ENCODE assay signal across 10 cellular contexts in genomic region chr9:74570879-74571512, GRCh38.
DNase-seq lines count a peak whose midpoint lies in the region; ATAC-seq and TF ChIP-seq lines count a peak whose summit lies in the region.
"Had no signal": no experiment of that assay in that cellular context is flagged by ENCODE, and none has a peak within 500 bp of the region (broad histone marks: within the 10 kb centered on the region; RNA-seq: fewer than 3 reads in every experiment).

No MANE protein-coding gene starts in this region.

- H3K4me1 Mint-ChIP-seq in activated naive CD8-positive, alpha-beta T cell treated with anti-CD3 and anti-CD28 coated beads for 36 hours: no peaks in the 10 kb centered on the region
- H3K4me1 Mint-ChIP-seq in activated naive CD8-positive, alpha-beta T cell treated with anti-CD3 and anti-CD28 coated beads, Interleukin-2, amount 50 U/mL, for 24 hours: no peaks in the 10 kb centered on the region

- peaks cover 6% of the 10 kb centered on the region for H3K27me3 Mint-ChIP-seq in activated naive CD8-positive, alpha-beta T cell treated with anti-CD3 and anti-CD28 coated beads for 36 hours
- peaks cover 3% of the 10 kb centered on the region for H3K27me3 Mint-ChIP-seq in activated naive CD8-positive, alpha-beta T cell treated with anti-CD3 and anti-CD28 coated beads, Interleukin-2, amount 50 U/mL, for 24 hours
- H3K27me3 Mint-ChIP-seq: stimulated activated naive CD8-positive, alpha-beta T cell treated with anti-CD3 and anti-CD28 coated beads, Interleukin-15, Interleukin-2, amounts not matched to agents 100 ng/mL and 50 ng/mL, for 24 hours had no signal

- no peak overlapping the region for H3K4me3 Mint-ChIP-seq in activated naive CD8-positive, alpha-beta T cell treated with anti-CD3 and anti-CD28 coated beads for 36 hours
- no peak overlapping the region for H3K4me3 Mint-ChIP-seq in activated naive CD8-positive, alpha-beta T cell treated with anti-CD3 and anti-CD28 coated beads, Interleukin-2, amount 50 U/mL, for 24 hours
- H3K4me3 Mint-ChIP-seq: dendritic cell treated with granulocyte-macrophage colony-stimulating factor and Interleukin-4, amounts not matched to agents 40 ng/mL and 50 ng/mL, for 4 days; stimulated activated naive CD8-positive, alpha-beta T cell treated with anti-CD3 and anti-CD28 coated beads, Interleukin-15, Interleukin-2, amounts not matched to agents 100 ng/mL and 50 ng/mL, for 24 hours had no signal

- no peaks in the 10 kb centered on the region for H3K36me3 Mint-ChIP-seq in activated naive CD8-positive, alpha-beta T cell treated with anti-CD3 and anti-CD28 coated beads for 36 hours
- no peaks in the 10 kb centered on the region for H3K36me3 Mint-ChIP-seq in activated naive CD8-positive, alpha-beta T cell treated with anti-CD3 and anti-CD28 coated beads, Interleukin-2, amount 50 U/mL, for 24 hours (ENCODE audit: low read depth)

- intact Hi-C loops in lower lobe of right lung (cut with DNase I): no loop called here

- TF ChIP-seq CTCF in brain microvascular endothelial cell (IDR thresholded peaks at IDR 0.05; ENCODE audit: low read depth, low read length, missing control alignments): peak; percentile 72
- peak; percentile 68 for TF ChIP-seq CTCF in lower lobe of right lung (IDR thresholded peaks at IDR 0.05)

- H3K4me1 ChIP-seq in lower lobe of right lung: no peaks in the 10 kb centered on the region

- H3K27me3 ChIP-seq in brain microvascular endothelial cell (replicated peaks): no peaks in the 10 kb centered on the region
- no peaks in the 10 kb centered on the region for H3K27me3 ChIP-seq in lower lobe of right lung (ENCODE audit: low read depth)

- H3K9me3 ChIP-seq in lower lobe of right lung: no peaks in the 10 kb centered on the region

- in situ Hi-C loops in brain microvascular endothelial cell (cut with HindIII; ENCODE audit: low pct_ligation_motif_present, low sequenced_read_pairs): no loop called here

- no peak overlapping the region for H3K27ac Mint-ChIP-seq in activated naive CD8-positive, alpha-beta T cell treated with anti-CD3 and anti-CD28 coated beads for 36 hours
- H3K27ac Mint-ChIP-seq in activated naive CD8-positive, alpha-beta T cell treated with anti-CD3 and anti-CD28 coated beads, Interleukin-2, amount 50 U/mL, for 24 hours: no peak overlapping the region
- H3K27ac Mint-ChIP-seq: dendritic cell treated with granulocyte-macrophage colony-stimulating factor and Interleukin-4, amounts not matched to agents 40 ng/mL and 50 ng/mL, for 4 days; stimulated activated naive CD8-positive, alpha-beta T cell treated with anti-CD3 and anti-CD28 coated beads, Interleukin-15, Interleukin-2, amounts not matched to agents 100 ng/mL and 50 ng/mL, for 24 hours had no signal

- H3K9me3 Mint-ChIP-seq in activated naive CD8-positive, alpha-beta T cell treated with anti-CD3 and anti-CD28 coated beads for 36 hours: no peaks in the 10 kb centered on the region
- no peaks in the 10 kb centered on the region for H3K9me3 Mint-ChIP-seq in activated naive CD8-positive, alpha-beta T cell treated with anti-CD3 and anti-CD28 coated beads, Interleukin-2, amount 50 U/mL, for 24 hours
- H3K9me3 Mint-ChIP-seq: dendritic cell treated with granulocyte-macrophage colony-stimulating factor and Interleukin-4, amounts not matched to agents 40 ng/mL and 50 ng/mL, for 4 days; stimulated activated naive CD8-positive, alpha-beta T cell treated with anti-CD3 and anti-CD28 coated beads, Interleukin-15, Interleukin-2, amounts not matched to agents 100 ng/mL and 50 ng/mL, for 24 hours had no signal

- H3K27ac ChIP-seq in brain microvascular endothelial cell (no peak overlapping the region), lower lobe of right lung (no peak overlapping the region)

- H3K4me3 ChIP-seq in brain microvascular endothelial cell (ENCODE audit: low read depth, low read length) (no peak overlapping the region), lower lobe of right lung (no peak overlapping the region)

- H3K36me3 ChIP-seq in brain microvascular endothelial cell (replicated peaks) (no peaks in the 10 kb centered on the region), lower lobe of right lung (no peaks in the 10 kb centered on the region)

- peak; percentile 2 for DNase-seq in activated naive CD8-positive, alpha-beta T cell treated with anti-CD3 and anti-CD28 coated beads for 36 hours
- DNase-seq in activated naive CD8-positive, alpha-beta T cell treated with anti-CD3 and anti-CD28 coated beads, Interleukin-2, amount 50 U/mL, for 24 hours: no peak
- DNase-seq in NCI-H1092 (lab: John Stamatoyannopoulos, UW): peak; percentile 8
- peak; percentile 32 for DNase-seq in brain microvascular endothelial cell
- no peak for DNase-seq in lower lobe of right lung
- DNase-seq in NCI-H1436 (lab: John Stamatoyannopoulos, UW): no peak
- DNase-seq in SHP77 (lab: John Stamatoyannopoulos, UW): no peak

- ATAC-seq in activated naive CD8-positive, alpha-beta T cell treated with anti-CD3 and anti-CD28 coated beads, Interleukin-2, amount 50 U/mL, for 24 hours: no peak
- ATAC-seq in GM21825 (IDR thresholded peaks at IDR 0.05; ENCODE audit: unreplicated experiment) (peak; percentile 70), lower lobe of right lung (no peak)

Comparison
In these comparisons a context has a peak if more than half of its experiments do, and no peak if none do; other contexts are left out.
1. DNase-seq: peak in activated naive CD8-positive, alpha-beta T cell treated with anti-CD3 and anti-CD28 coated beads for 36 hours (single experiment), NCI-H1092 (single experiment) and brain microvascular endothelial cell (single experiment); none in activated naive CD8-positive, alpha-beta T cell treated with anti-CD3 and anti-CD28 coated beads, Interleukin-2, amount 50 U/mL, for 24 hours (single experiment), lower lobe of right lung (single experiment), NCI-H1436 (single experiment) and SHP77 (0 of 2).